8 cellular contexts compared by ENCODE assay signal in the genomic region with DNA sequence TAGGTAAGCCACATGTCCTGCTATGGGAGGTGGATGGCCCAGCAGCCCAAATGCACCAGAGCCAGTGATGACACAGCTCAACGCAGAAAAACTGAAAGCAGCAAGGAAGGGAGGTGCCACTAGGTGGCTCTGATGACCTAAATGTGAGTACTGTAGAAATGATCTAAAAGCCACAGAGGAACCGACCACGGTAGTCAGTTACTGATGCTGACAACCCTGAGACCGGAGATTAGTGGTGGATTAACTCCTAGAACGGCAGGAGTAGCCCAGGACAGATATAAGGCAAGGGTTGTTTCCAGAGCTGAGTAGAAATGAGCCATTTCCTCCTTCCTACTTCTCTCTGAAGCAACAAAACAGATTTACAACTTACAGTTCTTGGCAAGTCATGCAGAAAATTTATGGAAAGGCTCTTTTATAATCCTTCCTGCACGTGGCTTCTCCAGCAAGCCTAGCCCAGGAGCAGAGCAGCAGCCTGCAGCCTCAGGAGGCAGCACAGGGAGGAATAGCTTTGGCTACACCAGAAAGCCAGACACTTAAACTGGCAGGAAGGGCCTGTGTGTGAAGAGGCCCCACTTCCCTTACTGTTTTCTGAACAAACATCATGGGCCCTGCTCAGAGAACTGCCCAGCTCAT. TPM values are rescaled to one million over a fixed set of nuclear protein-coding genes. Genes with fewer than 3 reads are reported as not detected.
A peak's percentile ranks its signal among the peaks of the same experiment; 100 is the strongest.
DNase-seq lines count a peak whose midpoint lies in the region; ATAC-seq and TF ChIP-seq lines count a peak whose summit lies in the region.

No MANE protein-coding gene starts in this region.

- H3K27me3 ChIP-seq in neuron (ENCODE audit: insufficient read depth, low read length), result no peaks in the 10 kb centered on the region

- peak; percentile 78 for TF ChIP-seq CTCF in CD14-positive monocyte (IDR thresholded peaks at IDR 0.05)

- no peaks in the 10 kb centered on the region for H3K9me3 Mint-ChIP-seq in CD14-positive monocyte

- H3K4me3 Mint-ChIP-seq in CD14-positive monocyte, result no peak overlapping the region

- peak; percentile 74 for ATAC-seq in GM19455 (IDR thresholded peaks at IDR 0.05; ENCODE audit: unreplicated experiment)

- peaks cover 13% of the 10 kb centered on the region for H3K4me1 ChIP-seq in neuron (ENCODE audit: insufficient read depth, low read length)

- peaks cover 42% of the 10 kb centered on the region for H3K36me3 ChIP-seq in neuron (ENCODE audit: insufficient read depth, low read length)

- peak overlapping the region; percentile 19 for H3K4me3 ChIP-seq in neuron (ENCODE audit: low read length)

- H3K27me3 Mint-ChIP-seq in CD14-positive monocyte (ENCODE audit: low read depth in 3 of 3), result peaks cover 0 to 2% (median 0%) of the 10 kb centered on the region in 3 donors

- DNase-seq in CD14-positive monocyte (ENCODE audit: low spot score) (no peak), Kasumi-1 (lab: John Stamatoyannopoulos, UW) (peak; percentile 93), RPMI7951 (ENCODE audit: low read depth) (peak; percentile 81), fibroblast of the conjunctiva (ENCODE audit: low read depth) (peak; percentile 68), superior temporal gyrus (ENCODE audit: extremely low spot score) (peak; percentile 97)
- peak; percentile 63 for DNase-seq in activated effector memory CD4-positive, alpha-beta T cell treated with Interleukin-2 at 50 U/mL for 16 hours

- H3K9me3 ChIP-seq in neuron (ENCODE audit: low read length), result no peaks in the 10 kb centered on the region

- intact Hi-C loops in CD14-positive monocyte (cut with micrococcal nuclease), result no loop called here

- H3K27ac Mint-ChIP-seq in CD14-positive monocyte, result peak overlapping the region; percentile 44 to 87 (median 78)

- H3K4me1 Mint-ChIP-seq in CD14-positive monocyte, result peaks cover 23% of the 10 kb centered on the region

- peaks cover 64 to 78% of the 10 kb centered on the region in 2 donors for H3K36me3 Mint-ChIP-seq in CD14-positive monocyte

- no peak overlapping the region for H2AFZ ChIP-seq in neuron (ENCODE audit: low read depth, low read length)

RNA-seq across cellular contexts. Expression of a gene that starts 13.1 kb away (rescaled TPM):
- not detected for polyA plus RNA-seq in CD14-positive monocyte
- total RNA-seq in RPMI7951 (2014; rRNA removed; shearing (Covaris generic)), result 0.60 and 0.88 TPM in 2 replicates
